In the genomic region with DNA sequence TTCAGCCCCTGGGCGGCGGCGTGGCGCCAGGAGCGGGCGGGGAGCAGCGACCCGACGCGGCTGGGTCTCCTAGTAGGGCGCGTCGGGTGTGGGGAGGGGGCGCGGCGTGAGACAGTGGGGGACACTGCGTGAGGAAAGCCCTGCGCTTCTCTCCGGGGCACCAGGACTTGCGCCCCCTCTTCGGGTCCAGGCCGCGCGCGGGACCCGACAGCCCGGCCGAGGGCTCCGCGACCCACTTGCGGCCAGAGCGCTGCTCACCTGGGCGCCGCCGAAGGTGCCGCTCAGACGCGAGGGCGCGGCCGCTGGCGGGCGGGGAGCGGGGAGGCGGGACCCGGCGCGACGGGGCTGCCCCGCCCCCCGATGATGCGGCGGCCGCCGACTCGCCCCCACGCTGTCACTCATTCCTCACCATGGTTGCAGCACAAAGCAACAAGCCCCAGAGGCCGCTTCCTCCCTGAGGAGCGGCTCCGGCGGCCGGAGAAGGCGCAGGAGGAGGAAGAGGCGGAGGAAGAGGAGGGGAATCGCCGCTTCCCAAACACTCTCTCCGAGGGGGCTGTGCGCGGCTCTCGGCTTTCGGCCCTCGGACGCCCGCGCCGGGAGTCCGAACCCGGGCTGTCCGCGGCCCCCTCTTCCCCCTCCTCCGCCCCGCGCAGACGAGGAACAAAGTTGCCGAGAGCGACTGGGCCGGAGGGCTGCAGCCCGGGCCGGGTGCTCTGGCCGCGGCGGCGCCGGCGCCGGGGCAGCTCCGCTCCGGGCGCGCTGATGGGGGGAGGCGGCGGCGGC, we compare ENCODE assay signal across 1 cellular context.
TF ChIP-seq lines count a peak whose summit lies in the region.

A gene with protein sequence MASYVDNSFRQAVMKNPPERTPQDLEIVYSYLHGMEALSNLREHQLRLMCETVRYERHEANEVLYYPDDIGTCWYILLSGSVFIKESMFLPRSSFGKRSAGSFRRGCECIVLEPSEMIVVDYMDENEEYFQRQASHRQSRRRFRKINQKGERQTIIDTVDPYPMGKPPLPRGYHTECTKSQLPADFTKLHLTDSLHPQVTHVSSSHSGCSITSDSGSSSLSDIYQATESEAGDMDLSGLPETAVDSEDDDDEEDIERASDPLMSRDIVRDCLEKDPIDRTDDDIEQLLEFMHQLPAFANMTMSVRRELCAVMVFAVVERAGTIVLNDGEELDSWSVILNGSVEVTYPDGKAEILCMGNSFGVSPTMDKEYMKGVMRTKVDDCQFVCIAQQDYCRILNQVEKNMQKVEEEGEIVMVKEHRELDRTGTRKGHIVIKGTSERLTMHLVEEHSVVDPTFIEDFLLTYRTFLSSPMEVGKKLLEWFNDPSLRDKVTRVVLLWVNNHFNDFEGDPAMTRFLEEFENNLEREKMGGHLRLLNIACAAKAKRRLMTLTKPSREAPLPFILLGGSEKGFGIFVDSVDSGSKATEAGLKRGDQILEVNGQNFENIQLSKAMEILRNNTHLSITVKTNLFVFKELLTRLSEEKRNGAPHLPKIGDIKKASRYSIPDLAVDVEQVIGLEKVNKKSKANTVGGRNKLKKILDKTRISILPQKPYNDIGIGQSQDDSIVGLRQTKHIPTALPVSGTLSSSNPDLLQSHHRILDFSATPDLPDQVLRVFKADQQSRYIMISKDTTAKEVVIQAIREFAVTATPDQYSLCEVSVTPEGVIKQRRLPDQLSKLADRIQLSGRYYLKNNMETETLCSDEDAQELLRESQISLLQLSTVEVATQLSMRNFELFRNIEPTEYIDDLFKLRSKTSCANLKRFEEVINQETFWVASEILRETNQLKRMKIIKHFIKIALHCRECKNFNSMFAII (N-terminal part only) (plus strand): TSS at position 457 of the 783 bp plus-strand sequence. CDS start 1,084 bp downstream, outside the sequence.

TF ChIP-seq in K562, 482 proteins besides CTCF, POLR2A, EP300 and RAD21 (continued from another document):
- TF ChIP-seq, protein P1, sequence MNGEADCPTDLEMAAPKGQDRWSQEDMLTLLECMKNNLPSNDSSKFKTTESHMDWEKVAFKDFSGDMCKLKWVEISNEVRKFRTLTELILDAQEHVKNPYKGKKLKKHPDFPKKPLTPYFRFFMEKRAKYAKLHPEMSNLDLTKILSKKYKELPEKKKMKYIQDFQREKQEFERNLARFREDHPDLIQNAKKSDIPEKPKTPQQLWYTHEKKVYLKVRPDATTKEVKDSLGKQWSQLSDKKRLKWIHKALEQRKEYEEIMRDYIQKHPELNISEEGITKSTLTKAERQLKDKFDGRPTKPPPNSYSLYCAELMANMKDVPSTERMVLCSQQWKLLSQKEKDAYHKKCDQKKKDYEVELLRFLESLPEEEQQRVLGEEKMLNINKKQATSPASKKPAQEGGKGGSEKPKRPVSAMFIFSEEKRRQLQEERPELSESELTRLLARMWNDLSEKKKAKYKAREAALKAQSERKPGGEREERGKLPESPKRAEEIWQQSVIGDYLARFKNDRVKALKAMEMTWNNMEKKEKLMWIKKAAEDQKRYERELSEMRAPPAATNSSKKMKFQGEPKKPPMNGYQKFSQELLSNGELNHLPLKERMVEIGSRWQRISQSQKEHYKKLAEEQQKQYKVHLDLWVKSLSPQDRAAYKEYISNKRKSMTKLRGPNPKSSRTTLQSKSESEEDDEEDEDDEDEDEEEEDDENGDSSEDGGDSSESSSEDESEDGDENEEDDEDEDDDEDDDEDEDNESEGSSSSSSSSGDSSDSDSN (IDR thresholded peaks at IDR 0.05; ENCODE audit: borderline replicate concordance in 1 of 2, low read depth in 2 of 2, low read length in 2 of 2) = peak; percentile 60 to 87; a peak in 3 of 4 replicates
- TF ChIP-seq CBX3 (IDR thresholded peaks at IDR 0.05; ENCODE audit: borderline replicate concordance in 1 of 2, low read length in 2 of 2) (no peak), NR2C1 (IDR thresholded peaks at IDR 0.05) (no peak), NR2C1 (tag; IDR thresholded peaks at IDR 0.05) (no peak), SMAD1 (IDR thresholded peaks at IDR 0.05; ENCODE audit: low read depth, low read length, partially characterized antibody) (no peak), DACH1 (IDR thresholded peaks at IDR 0.05; ENCODE audit: partially characterized antibody) (no peak), PHB2 (IDR thresholded peaks at IDR 0.05; ENCODE audit: low read depth) (no peak), GABPA (tag; conservative IDR thresholded peaks at IDR 0.05; ENCODE audit: low read depth) (peak; percentile 70), IRF2 (CRISPR knock-in tag; IDR thresholded peaks at IDR 0.05) (no peak), HNRNPUL1 (IDR thresholded peaks at IDR 0.05; ENCODE audit: low read length) (no peak), KAT2B (IDR thresholded peaks at IDR 0.05; ENCODE audit: low read depth, low read length) (no peak), TRIM28 (IDR thresholded peaks at IDR 0.05) (no peak)
- TF ChIP-seq, protein P2, sequence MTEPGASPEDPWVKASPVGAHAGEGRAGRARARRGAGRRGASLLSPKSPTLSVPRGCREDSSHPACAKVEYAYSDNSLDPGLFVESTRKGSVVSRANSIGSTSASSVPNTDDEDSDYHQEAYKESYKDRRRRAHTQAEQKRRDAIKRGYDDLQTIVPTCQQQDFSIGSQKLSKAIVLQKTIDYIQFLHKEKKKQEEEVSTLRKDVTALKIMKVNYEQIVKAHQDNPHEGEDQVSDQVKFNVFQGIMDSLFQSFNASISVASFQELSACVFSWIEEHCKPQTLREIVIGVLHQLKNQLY (CRISPR knock-in tag; conservative IDR thresholded peaks at IDR 0.05) = no peak
- TF ChIP-seq, protein P3, sequence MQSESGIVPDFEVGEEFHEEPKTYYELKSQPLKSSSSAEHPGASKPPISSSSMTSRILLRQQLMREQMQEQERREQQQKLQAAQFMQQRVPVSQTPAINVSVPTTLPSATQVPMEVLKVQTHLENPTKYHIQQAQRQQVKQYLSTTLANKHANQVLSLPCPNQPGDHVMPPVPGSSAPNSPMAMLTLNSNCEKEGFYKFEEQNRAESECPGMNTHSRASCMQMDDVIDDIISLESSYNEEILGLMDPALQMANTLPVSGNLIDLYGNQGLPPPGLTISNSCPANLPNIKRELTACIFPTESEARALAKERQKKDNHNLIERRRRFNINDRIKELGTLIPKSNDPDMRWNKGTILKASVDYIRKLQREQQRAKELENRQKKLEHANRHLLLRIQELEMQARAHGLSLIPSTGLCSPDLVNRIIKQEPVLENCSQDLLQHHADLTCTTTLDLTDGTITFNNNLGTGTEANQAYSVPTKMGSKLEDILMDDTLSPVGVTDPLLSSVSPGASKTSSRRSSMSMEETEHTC (IDR thresholded peaks at IDR 0.05) = no peak
